ENCODE assay signal across 15 cellular contexts in genomic region chr12:88805692-88806091, GRCh38.
DNase-seq lines count a peak whose midpoint lies in the region; ATAC-seq and TF ChIP-seq lines count a peak whose summit lies in the region.
"Had no signal": no experiment of that assay in that cellular context is flagged by ENCODE, and none has a peak within 500 bp of the region (broad histone marks: within the 10 kb centered on the region; RNA-seq: fewer than 3 reads in every experiment).

No MANE protein-coding gene starts in this region.

- H3K27me3 ChIP-seq in hepatocyte (no peaks in the 10 kb centered on the region), esophagus muscularis mucosa (no peaks in the 10 kb centered on the region)
- H3K27me3 ChIP-seq: testis had no signal

- H3K4me2 ChIP-seq in hepatocyte, result no peak overlapping the region

- H3K9me3 ChIP-seq in hepatocyte (ENCODE audit: low read depth) (no peaks in the 10 kb centered on the region), esophagus muscularis mucosa (no peaks in the 10 kb centered on the region)
- H3K9me3 ChIP-seq: testis had no signal

- H3K4me1 ChIP-seq in hepatocyte (ENCODE audit: insufficient read depth) (no peaks in the 10 kb centered on the region), esophagus muscularis mucosa (peaks cover 0 to 20% (median 1%) of the 10 kb centered on the region in 4 donors)
- H3K4me1 ChIP-seq: testis had no signal

- TF ChIP-seq CTCF in hepatocyte (IDR thresholded peaks at IDR 0.05; ENCODE audit: poor library complexity) (no peak), esophagus muscularis mucosa (IDR thresholded peaks at IDR 0.05) (no peak)

- TF ChIP-seq POLR2A in esophagus muscularis mucosa (IDR thresholded peaks at IDR 0.05; ENCODE audit: low read depth), result no peak

- intact Hi-C loops in esophagus muscularis mucosa (cut with DNase I), result no loop called here

- H2AFZ ChIP-seq in hepatocyte, result no peak overlapping the region

- H3K79me2 ChIP-seq in hepatocyte, result no peaks in the 10 kb centered on the region

- DNase-seq in AG08396 (ENCODE audit: low spot score) (peak; percentile 15), NOMO-1 treated with DMSO at 0.1 percent for 48 hours (lab: John Stamatoyannopoulos, UW; ENCODE audit: unreplicated experiment) (peak; percentile 51), hepatocyte (ENCODE audit: low spot score) (peak; percentile 4), esophagus muscularis mucosa (ENCODE audit: extremely low spot score) (no peak), cerebellar nuclear complex (lab: John Stamatoyannopoulos, UW) (no peak), foreskin melanocyte (no peak)
- DNase-seq: activated naive CD4-positive, alpha-beta T cell treated with anti-CD3 and anti-CD28 coated beads, Interleukin-2, amount 50 U/mL, for 16 hours; NCI-H187; NCI-H446 treated with DMSO at 0.1 percent for 48 hours; RPMI8226; testis had no signal

- no peaks in the 10 kb centered on the region for H4K20me1 ChIP-seq in hepatocyte (ENCODE audit: insufficient read depth, poor library complexity, severe bottlenecking)

- WGBS in hepatocyte (ENCODE audit: low lambda C conversion rate, missing lambda C conversion rate), result 50% methylated on average over 1 of the region's 1 CpG
- WGBS in esophagus muscularis mucosa, result 58% methylated on average over 1 of the region's 1 CpG

- no peaks in the 10 kb centered on the region for H3K9me2 ChIP-seq in hepatocyte (replicated peaks; ENCODE audit: insufficient read depth)

- ATAC-seq in GM18909 (IDR thresholded peaks at IDR 0.05; ENCODE audit: poor library complexity, unreplicated experiment), result peak; percentile 46
- no peak for ATAC-seq in GM21576 (IDR thresholded peaks at IDR 0.05; ENCODE audit: unreplicated experiment)
- ATAC-seq: activated CD4-positive, CD25-positive, alpha-beta regulatory T cell treated with anti-CD3 and anti-CD28 coated beads, Interleukin-2, amount 50 U/mL, for 24 hours had no signal

- H3K4me3 ChIP-seq in hepatocyte, result no peak overlapping the region
- H3K4me3 ChIP-seq in esophagus muscularis mucosa, result no peak overlapping the region
- H3K4me3 ChIP-seq: lung, testis had no signal

- TF ChIP-seq EP300 in esophagus muscularis mucosa (IDR thresholded peaks at IDR 0.05), result no peak

- H3K27ac ChIP-seq in hepatocyte (no peak overlapping the region), esophagus muscularis mucosa (replicated peaks in 1 of 4) (no peak overlapping the region)
- H3K27ac ChIP-seq: testis had no signal

- H3K36me3 ChIP-seq in hepatocyte (replicated peaks; ENCODE audit: insufficient read depth, low read depth) (no peaks in the 10 kb centered on the region), esophagus muscularis mucosa (no peaks in the 10 kb centered on the region)

Comparison
In these comparisons a context has a peak if more than half of its experiments do, and no peak if none do; other contexts are left out.
1. DNase-seq: peak in AG08396 (single experiment), NOMO-1 treated with DMSO at 0.1 percent for 48 hours (single experiment) and hepatocyte (single experiment); none in esophagus muscularis mucosa (single experiment), cerebellar nuclear complex (0 of 2) and foreskin melanocyte (single experiment).